ENCODE assay signal across 13 cellular contexts in the genomic region with DNA sequence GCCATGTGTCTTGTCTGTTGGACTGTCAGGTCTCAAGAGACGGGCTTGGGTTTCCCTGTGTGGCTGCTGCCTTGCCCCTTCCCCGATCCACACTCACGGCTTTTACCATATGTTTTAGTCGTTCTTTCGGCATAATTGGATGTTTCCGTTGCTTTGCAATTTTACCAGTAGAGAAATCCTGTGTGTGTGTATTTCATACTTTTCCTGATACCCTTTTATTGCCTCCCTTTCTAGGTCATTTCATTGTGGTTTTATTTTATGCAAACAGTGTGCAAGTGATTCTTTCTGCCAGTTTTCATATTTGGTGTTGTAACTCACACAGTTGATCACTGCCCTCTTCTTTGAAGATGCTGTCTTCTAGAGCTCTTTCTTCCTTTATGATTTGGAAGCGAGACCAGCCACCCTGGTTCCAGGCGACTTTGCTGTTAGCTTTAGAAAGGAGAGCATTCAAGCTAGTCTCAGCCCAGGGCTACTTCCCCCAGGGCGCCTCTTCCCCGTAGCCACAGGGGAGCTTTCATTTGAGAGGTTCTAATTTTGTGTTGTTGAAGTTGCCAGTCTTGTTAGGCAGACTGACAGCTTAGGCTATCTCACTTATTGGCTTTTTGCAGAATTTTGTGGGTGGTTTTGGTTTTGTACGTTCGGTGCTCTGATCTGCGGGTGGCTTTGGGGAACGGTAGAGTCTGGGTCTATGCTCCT. TPM values are rescaled to one million over a fixed set of nuclear protein-coding genes. Genes with fewer than 3 reads are reported as not detected.
DNase-seq lines count a peak whose midpoint lies in the region; ATAC-seq, FAIRE-seq and TF ChIP-seq lines count a peak whose summit lies in the region.
"Had no signal": no experiment of that assay in that cellular context is flagged by ENCODE, and none has a peak within 500 bp of the region (broad histone marks: within the 10 kb centered on the region; RNA-seq: fewer than 3 reads in every experiment).

No MANE protein-coding gene starts in this region.

- no peak overlapping the region for H3K27ac ChIP-seq in BLaER1 treated with 17β-estradiol and CSF1 and Interleukin-3, amounts not matched to agents 10 nM and 100 nM
- H3K27ac ChIP-seq in HUES64 (ENCODE audit: low read depth, low read length), result peak overlapping the region; percentile 59
- peak overlapping the region; percentile 87 for H3K27ac ChIP-seq in astrocyte (ENCODE audit: low read depth, low read length)
- H3K27ac ChIP-seq: parathyroid adenoma had no signal

- DNase-seq in astrocyte (ENCODE audit: low read depth) (no peak), neural crest cell (ENCODE audit: low read depth, low spot score) (no peak), GM20000 (ENCODE audit: low spot score) (no peak), NCI-H446 (lab: John Stamatoyannopoulos, UW) (no peak), NAMALWA (ENCODE audit: low spot score) (no peak)
- DNase-seq: CD4-positive, CD25-positive, alpha-beta regulatory T cell; head of caudate nucleus; NCI-H226 had no signal

- H3K4me3 Mint-ChIP-seq in astrocyte (ENCODE audit: unreplicated experiment), result no peak overlapping the region
- no peak overlapping the region for H3K4me3 Mint-ChIP-seq in neural crest cell
- H3K4me3 Mint-ChIP-seq: CD4-positive, CD25-positive, alpha-beta regulatory T cell; stimulated activated effector memory CD8-positive, alpha-beta T cell treated with anti-CD3 and anti-CD28 coated beads, Interleukin-12 subunit alpha, Interleukin-12 subunit beta, amount 100 ng/mL, for 72 hours had no signal

- H3K36me3 Mint-ChIP-seq in astrocyte (ENCODE audit: low read depth, unreplicated experiment), result peaks cover 23% of the 10 kb centered on the region
- no peaks in the 10 kb centered on the region for H3K36me3 Mint-ChIP-seq in neural crest cell (ENCODE audit: low read depth)
- H3K36me3 Mint-ChIP-seq: CD4-positive, CD25-positive, alpha-beta regulatory T cell; stimulated activated effector memory CD8-positive, alpha-beta T cell treated with anti-CD3 and anti-CD28 coated beads, Interleukin-12 subunit alpha, Interleukin-12 subunit beta, amount 100 ng/mL, for 72 hours had no signal

- H3K27ac Mint-ChIP-seq in astrocyte (ENCODE audit: unreplicated experiment), result peak overlapping the region; percentile 50
- peak overlapping the region; percentile 23 for H3K27ac Mint-ChIP-seq in neural crest cell (ENCODE audit: unreplicated experiment)
- H3K27ac Mint-ChIP-seq: stimulated activated effector memory CD8-positive, alpha-beta T cell treated with anti-CD3 and anti-CD28 coated beads, Interleukin-12 subunit alpha, Interleukin-12 subunit beta, amount 100 ng/mL, for 72 hours had no signal

- no peak for ATAC-seq in GM18868 (IDR thresholded peaks at IDR 0.05; ENCODE audit: unreplicated experiment)

- H3K9me3 ChIP-seq in BLaER1 treated with 17β-estradiol and CSF1 and Interleukin-3, amounts not matched to agents 10 nM and 100 nM (replicated peaks in 1 of 11), result no peaks in the 10 kb centered on the region
- no peaks in the 10 kb centered on the region for H3K9me3 ChIP-seq in HUES64 (ENCODE audit: insufficient read depth, low read depth, low read length)
- no peaks in the 10 kb centered on the region for H3K9me3 ChIP-seq in astrocyte (ENCODE audit: insufficient read depth, low read depth, low read length)

- peak overlapping the region in 2 of 10 experiments; percentile 3 to 28; a peak in 2 of 20 replicates for H3K4me3 ChIP-seq in BLaER1 treated with 17β-estradiol and CSF1 and Interleukin-3, amounts not matched to agents 10 nM and 100 nM
- H3K4me3 ChIP-seq in HUES64 (ENCODE audit: low read length), result no peak overlapping the region
- H3K4me3 ChIP-seq in astrocyte (ENCODE audit: insufficient read depth, low read depth, low read length), result no peak overlapping the region

- H3K9ac ChIP-seq in BLaER1 treated with 17β-estradiol and CSF1 and Interleukin-3, amounts not matched to agents 10 nM and 100 nM, result peak overlapping the region in 2 of 11 experiments; percentile 11 to 15; a peak in 1 of 22 replicates
- H3K9ac ChIP-seq in HUES64 (ENCODE audit: low read depth, low read length) (no peak overlapping the region), astrocyte (ENCODE audit: low read length) (peak overlapping the region; percentile 87)
- H3K9ac ChIP-seq: parathyroid adenoma had no signal

- peak overlapping the region; percentile 49 to 83 (median 70) for H3K4me2 ChIP-seq in BLaER1 treated with 17β-estradiol and CSF1 and Interleukin-3, amounts not matched to agents 10 nM and 100 nM
- peak overlapping the region; percentile 85 for H3K4me2 ChIP-seq in astrocyte (ENCODE audit: low read length)

- H4K20me1 ChIP-seq in BLaER1 treated with 17β-estradiol and CSF1 and Interleukin-3, amounts not matched to agents 10 nM and 100 nM, result no peaks in the 10 kb centered on the region; a peak in 1 of 22 replicates
- peaks cover 99% of the 10 kb centered on the region for H4K20me1 ChIP-seq in astrocyte (ENCODE audit: insufficient read depth, low read length)

- H3K9me3 Mint-ChIP-seq in astrocyte (ENCODE audit: unreplicated experiment), result no peaks in the 10 kb centered on the region
- H3K9me3 Mint-ChIP-seq in neural crest cell, result no peaks in the 10 kb centered on the region
- H3K9me3 Mint-ChIP-seq: stimulated activated effector memory CD8-positive, alpha-beta T cell treated with anti-CD3 and anti-CD28 coated beads, Interleukin-12 subunit alpha, Interleukin-12 subunit beta, amount 100 ng/mL, for 72 hours had no signal

- H3K4me1 Mint-ChIP-seq in astrocyte (ENCODE audit: low read depth, unreplicated experiment) (peaks cover 75% of the 10 kb centered on the region), neural crest cell (peaks cover 59% of the 10 kb centered on the region)
- H3K4me1 Mint-ChIP-seq: CD4-positive, CD25-positive, alpha-beta regulatory T cell had no signal

- H3K36me3 ChIP-seq in BLaER1 treated with 17β-estradiol and CSF1 and Interleukin-3, amounts not matched to agents 10 nM and 100 nM, result no peaks in the 10 kb centered on the region
- H3K36me3 ChIP-seq in HUES64 (ENCODE audit: insufficient read depth, low read length), result peaks cover 10% of the 10 kb centered on the region
- H3K36me3 ChIP-seq in astrocyte (ENCODE audit: insufficient read depth, low read length), result peaks cover 11% of the 10 kb centered on the region

- H3K79me2 ChIP-seq in astrocyte (ENCODE audit: insufficient read depth, low read length), result peaks cover 99% of the 10 kb centered on the region
- H3K79me2 ChIP-seq: parathyroid adenoma had no signal

- FAIRE-seq in astrocyte (lab: Jason Lieb, UNC), result no peak

- H2AFZ ChIP-seq in astrocyte (ENCODE audit: low read depth, low read length), result no peak overlapping the region
- H2AFZ ChIP-seq: parathyroid adenoma had no signal

- H3K4me1 ChIP-seq in BLaER1 treated with 17β-estradiol and CSF1 and Interleukin-3, amounts not matched to agents 10 nM and 100 nM, result peaks cover 14 to 25% (median 18%) of the 10 kb centered on the region in 10 experiments; a peak in 19 of 20 replicates
- peaks cover 38% of the 10 kb centered on the region for H3K4me1 ChIP-seq in HUES64 (ENCODE audit: insufficient read depth, low read length)
- H3K4me1 ChIP-seq in astrocyte (ENCODE audit: insufficient read depth, low read length), result peaks cover 73% of the 10 kb centered on the region
- H3K4me1 ChIP-seq: parathyroid adenoma had no signal

- WGBS in HUES64, result 50% methylated on average over 13 of the region's 14 CpGs

- H3K27me3 ChIP-seq in BLaER1 treated with 17β-estradiol and CSF1 and Interleukin-3, amounts not matched to agents 10 nM and 100 nM, result peaks cover 0 to 15% (median 0%) of the 10 kb centered on the region in 11 experiments; a peak in 3 of 22 replicates
- no peaks in the 10 kb centered on the region for H3K27me3 ChIP-seq in HUES64 (ENCODE audit: insufficient read depth, low read length)
- H3K27me3 ChIP-seq in astrocyte (ENCODE audit: insufficient read depth, low read length), result no peaks in the 10 kb centered on the region

- TF ChIP-seq CTCF in astrocyte (IDR thresholded peaks at IDR 0.05; ENCODE audit: insufficient read depth, low read depth, low read length) (no peak), neural crest cell (conservative IDR thresholded peaks at IDR 0.05) (no peak), GM20000 (IDR thresholded peaks at IDR 0.05; ENCODE audit: extremely low read depth, missing control alignments) (no peak)

- H3K27me3 Mint-ChIP-seq in astrocyte (ENCODE audit: low read depth, unreplicated experiment) (no peaks in the 10 kb centered on the region), neural crest cell (ENCODE audit: low read depth) (no peaks in the 10 kb centered on the region)

RNA-seq across cellular contexts. Expression of gene SH3BP4, which starts 17.0 kb away (rescaled TPM):
- polyA plus RNA-seq in HUES64 (2013, experiment 1 of 2), result 26.2 TPM
- 29.3 TPM for polyA plus RNA-seq in HUES64 (2013, experiment 2 of 2)
- total RNA-seq in astrocyte (117 and 127 TPM in 2 replicates), neural crest cell (32.1 and 37.1 TPM in 2 replicates)
- polyA plus RNA-seq: CD4-positive, CD25-positive, alpha-beta regulatory T cell had no signal

Comparison
In these comparisons a context has a peak if more than half of its experiments do, and no peak if none do; other contexts are left out.
1. H3K27ac ChIP-seq: peak in HUES64 (single experiment) and astrocyte (single experiment); none in BLaER1 treated with 17β-estradiol and CSF1 and Interleukin-3, amounts not matched to agents 10 nM and 100 nM (0 of 11).